Comparison of ENCODE assay signal across 8 cellular contexts in the genomic region with DNA sequence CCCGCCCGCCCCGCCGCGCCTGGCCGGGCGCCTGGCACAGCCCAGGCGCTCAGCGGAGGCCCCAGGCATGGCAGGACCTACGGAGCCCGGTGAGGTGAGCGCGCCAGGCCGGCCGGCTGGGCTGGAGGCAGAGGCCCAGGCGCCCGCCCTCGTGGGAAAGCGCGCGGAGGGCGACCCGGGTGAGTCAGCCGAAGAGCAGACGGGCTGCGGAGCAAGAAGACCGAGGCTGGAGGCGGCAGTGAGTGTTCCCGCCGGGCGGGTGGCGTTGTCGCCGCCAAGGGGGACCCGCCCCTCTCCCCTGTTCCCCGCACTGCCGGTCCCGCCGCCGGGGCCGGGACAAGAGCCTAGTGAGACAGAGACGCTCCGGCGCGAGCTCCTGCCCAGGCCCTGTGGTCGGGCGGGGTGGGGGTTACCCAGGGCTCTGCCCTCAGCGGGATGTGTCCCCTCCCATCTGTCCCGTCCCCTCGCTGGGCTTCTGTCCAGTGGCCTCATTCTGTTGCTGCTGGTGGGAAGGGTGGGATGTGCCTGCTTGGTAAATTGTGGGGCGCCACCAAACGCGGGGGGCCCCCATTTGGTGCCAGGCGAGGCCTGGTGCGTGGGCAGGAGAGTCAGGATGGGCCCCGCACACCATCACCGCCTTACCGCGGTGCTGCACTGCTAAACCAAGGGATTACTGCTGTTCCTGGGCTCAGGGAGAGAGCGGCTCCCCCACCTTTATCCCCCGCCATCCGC. TPM values are rescaled to one million over a fixed set of nuclear protein-coding genes. Genes with fewer than 3 reads are reported as not detected.
DNase-seq lines count a peak whose midpoint lies in the region; ATAC-seq and TF ChIP-seq lines count a peak whose summit lies in the region.

No MANE protein-coding gene starts in this region.

- POLR2A ChIA-PET in AG04449 (lab: Yijun Ruan, JAX), result interaction anchor here (0.6 kb wide), 1 partner anchor 85 kb away, joined by 3 read pairs; no protein-coding TSS in a partner anchor

- no peak overlapping the region for H3K27ac Mint-ChIP-seq in activated naive CD4-positive, alpha-beta T cell treated with anti-CD3 and anti-CD28 coated beads, Interleukin-2, amount 50 U/mL, for 72 hours

- no peaks in the 10 kb centered on the region for H3K36me3 Mint-ChIP-seq in activated naive CD4-positive, alpha-beta T cell treated with anti-CD3 and anti-CD28 coated beads, Interleukin-2, amount 50 U/mL, for 72 hours

- CTCF ChIA-PET in AG04449 (lab: Yijun Ruan, JAX), result interaction anchor here (10.0 kb wide), 1 partner anchor 83 kb away, joined by 180 read pairs; no protein-coding TSS in a partner anchor

- intact Hi-C loops in left ventricle myocardium superior (cut with micrococcal nuclease), result no loop called here

- DNase-seq in AG04449 (ENCODE audit: low read depth, low spot score), result no peak
- DNase-seq in LHCN-M2 (ENCODE audit: low read depth), result peak; percentile 49
- DNase-seq in activated naive CD4-positive, alpha-beta T cell treated with anti-CD3 and anti-CD28 coated beads, Interleukin-2, amount 50 U/mL, for 72 hours (ENCODE audit: low spot score in 2 of 2), result peak in 1 of 2 donors; percentile 43
- peak; percentile 88 for DNase-seq in left ventricle myocardium superior
- peak; percentile 24 for DNase-seq in pulmonary artery endothelial cell (ENCODE audit: low read depth, low spot score)
- DNase-seq in central memory CD4-positive, alpha-beta T cell, result no peak

- peak; percentile 67 to 76 for ATAC-seq in activated naive CD4-positive, alpha-beta T cell treated with anti-CD3 and anti-CD28 coated beads, Interleukin-2, amount 50 U/mL, for 72 hours
- peak; percentile 75 for ATAC-seq in left ventricle myocardium superior
- no peak for ATAC-seq in GM21723 (IDR thresholded peaks at IDR 0.05; ENCODE audit: unreplicated experiment)
- ATAC-seq in HG03378 (IDR thresholded peaks at IDR 0.05; ENCODE audit: unreplicated experiment), result no peak

- H3K9me3 Mint-ChIP-seq in activated naive CD4-positive, alpha-beta T cell treated with anti-CD3 and anti-CD28 coated beads, Interleukin-2, amount 50 U/mL, for 72 hours, result no peaks in the 10 kb centered on the region

- peak overlapping the region; percentile 25 for H3K4me3 ChIP-seq in AG04449 (ENCODE audit: low read depth, low read length)

- TF ChIP-seq CTCF in AG04449 (IDR thresholded peaks at IDR 0.05; ENCODE audit: insufficient read depth, low read length, missing control alignments), result no peak

RNA-seq across cellular contexts. Expression of a gene that starts 17.0 kb away (rescaled TPM):
- total RNA-seq in LHCN-M2 (2014; rRNA removed) (not detected in 2 replicates), left ventricle myocardium superior (not detected), pulmonary artery endothelial cell (not detected in 2 replicates)
- polyA plus RNA-seq in LHCN-M2 (2012), result not detected
- not detected for total RNA-seq in activated naive CD4-positive, alpha-beta T cell treated with anti-CD3 and anti-CD28 coated beads, Interleukin-2, amount 50 U/mL, for 72 hours

RNA-seq across cellular contexts. Expression of a gene that starts 20.1 kb away (rescaled TPM):
- 0.38 and 0.40 TPM in 2 replicates for total RNA-seq in LHCN-M2 (2014; rRNA removed)
- 0.28 TPM for polyA plus RNA-seq in LHCN-M2 (2012)
- 1 to 10 TPM in 1 of 2 donors, under 1 TPM in 1; 0.20 to 4.8 TPM for total RNA-seq in activated naive CD4-positive, alpha-beta T cell treated with anti-CD3 and anti-CD28 coated beads, Interleukin-2, amount 50 U/mL, for 72 hours
- total RNA-seq in left ventricle myocardium superior, result 5.2 TPM
- 53.7 and 90.4 TPM in 2 replicates for total RNA-seq in pulmonary artery endothelial cell

RNA-seq across cellular contexts. Expression of a gene that starts 54.5 kb away (rescaled TPM):
- 32.8 and 42.9 TPM in 2 replicates for total RNA-seq in LHCN-M2 (2014; rRNA removed)
- polyA plus RNA-seq in LHCN-M2 (2012), result 25.7 TPM
- total RNA-seq in activated naive CD4-positive, alpha-beta T cell treated with anti-CD3 and anti-CD28 coated beads, Interleukin-2, amount 50 U/mL, for 72 hours, result 10 to 100 TPM in 1 of 2 donors, 1 to 10 TPM in 1; 9.2 to 24.3 TPM
- 88.4 TPM for total RNA-seq in left ventricle myocardium superior
- total RNA-seq in pulmonary artery endothelial cell, result 20.5 and 23.6 TPM in 2 replicates

Comparison
In these comparisons a context has a peak if more than half of its experiments do, and no peak if none do; other contexts are left out.
1. DNase-seq: peak in LHCN-M2 (single experiment), left ventricle myocardium superior (single experiment) and pulmonary artery endothelial cell (single experiment); none in AG04449 (single experiment) and central memory CD4-positive, alpha-beta T cell (single experiment).
2. ATAC-seq: peak in activated naive CD4-positive, alpha-beta T cell treated with anti-CD3 and anti-CD28 coated beads, Interleukin-2, amount 50 U/mL, for 72 hours (2 of 2) and left ventricle myocardium superior (single experiment); none in GM21723 (single experiment) and HG03378 (single experiment).